21 cellular contexts compared by ENCODE assay signal in genomic region chr7:41779918-41780317, GRCh38.
DNase-seq lines count a peak whose midpoint lies in the region; ATAC-seq and TF ChIP-seq lines count a peak whose summit lies in the region.
"Had no signal": no experiment of that assay in that cellular context is flagged by ENCODE, and none has a peak within 500 bp of the region (broad histone marks: within the 10 kb centered on the region; RNA-seq: fewer than 3 reads in every experiment).

No MANE protein-coding gene starts in this region.

- H3K4me1 ChIP-seq in mammary epithelial cell (ENCODE audit: insufficient read depth, low read length) = no peaks in the 10 kb centered on the region
- no peaks in the 10 kb centered on the region for H3K4me1 ChIP-seq in CD8-positive, alpha-beta memory T cell (ENCODE audit: insufficient read depth, low read length)

- no peak overlapping the region for H3K27ac Mint-ChIP-seq in MCF 10A (ENCODE audit: low read depth, unreplicated experiment)
- H3K27ac Mint-ChIP-seq in T-cell = no peak overlapping the region
- no peak overlapping the region for H3K27ac Mint-ChIP-seq in CD8-positive, alpha-beta memory T cell
- H3K27ac Mint-ChIP-seq: activated naive CD8-positive, alpha-beta T cell treated with anti-CD3 and anti-CD28 coated beads, Interleukin-2, amount 50 U/mL, for 24 hours; activated T-cell treated with anti-CD3 and anti-CD28 coated beads, Interleukin-2, amount 50 U/mL, for 24 hours had no signal

- 83% methylated on average over 2 of the region's 2 CpGs for WGBS in mammary epithelial cell (ENCODE audit: low coverage, missing lambda C conversion rate)

- in situ Hi-C loops in mammary epithelial cell (cut with MboI; ENCODE audit: low sequenced_read_pairs in 2 of 2) = no loop called here

- no peaks in the 10 kb centered on the region for H3K27me3 ChIP-seq in mammary epithelial cell (ENCODE audit: insufficient read depth, low read length)
- no peaks in the 10 kb centered on the region for H3K27me3 ChIP-seq in CD8-positive, alpha-beta memory T cell (ENCODE audit: insufficient read depth, low read length, poor library complexity, severe bottlenecking)
- H3K27me3 ChIP-seq: hepatocyte had no signal

- H3K79me2 ChIP-seq in mammary epithelial cell (ENCODE audit: insufficient read depth, low read length) = no peaks in the 10 kb centered on the region
- H3K79me2 ChIP-seq: hepatocyte had no signal

- no peaks in the 10 kb centered on the region for H3K27me3 Mint-ChIP-seq in MCF 10A (ENCODE audit: insufficient read depth, unreplicated experiment)
- no peaks in the 10 kb centered on the region for H3K27me3 Mint-ChIP-seq in T-cell
- no peaks in the 10 kb centered on the region for H3K27me3 Mint-ChIP-seq in CD8-positive, alpha-beta memory T cell
- H3K27me3 Mint-ChIP-seq: activated T-cell treated with anti-CD3 and anti-CD28 coated beads, Interleukin-2, amount 50 U/mL, for 24 hours had no signal

- peaks cover 15% of the 10 kb centered on the region for H3K4me1 Mint-ChIP-seq in MCF 10A (ENCODE audit: insufficient read depth, unreplicated experiment)
- H3K4me1 Mint-ChIP-seq in T-cell = no peaks in the 10 kb centered on the region
- no peaks in the 10 kb centered on the region for H3K4me1 Mint-ChIP-seq in CD8-positive, alpha-beta memory T cell

- H3K27ac ChIP-seq in mammary epithelial cell (ENCODE audit: insufficient read depth, low read depth, low read length) = no peak overlapping the region
- no peak overlapping the region for H3K27ac ChIP-seq in CD8-positive, alpha-beta memory T cell (ENCODE audit: low read depth, low read length)
- H3K27ac ChIP-seq: 22Rv1, hepatocyte had no signal

- H3K4me3 Mint-ChIP-seq in MCF 10A (ENCODE audit: unreplicated experiment) (no peak overlapping the region), T-cell (no peak overlapping the region)
- H3K4me3 Mint-ChIP-seq in CD8-positive, alpha-beta memory T cell = no peak overlapping the region
- H3K4me3 Mint-ChIP-seq: activated naive CD8-positive, alpha-beta T cell treated with anti-CD3 and anti-CD28 coated beads, Interleukin-2, amount 50 U/mL, for 24 hours; activated T-cell treated with anti-CD3 and anti-CD28 coated beads, Interleukin-2, amount 50 U/mL, for 24 hours had no signal

- H3K4me3 ChIP-seq in mammary epithelial cell (replicated peaks in 1 of 3; ENCODE audit: insufficient read depth in 1 of 3, low read depth in 2 of 3, low read length in 3 of 3) = no peak overlapping the region
- H3K4me3 ChIP-seq in CD8-positive, alpha-beta memory T cell (ENCODE audit: low read length) = no peak overlapping the region
- H3K4me3 ChIP-seq: hepatocyte had no signal

- H3K9me3 Mint-ChIP-seq in MCF 10A (ENCODE audit: unreplicated experiment) = no peaks in the 10 kb centered on the region
- H3K9me3 Mint-ChIP-seq in T-cell = peaks cover 0 to 3% (median 0%) of the 10 kb centered on the region in 3 donors
- peaks cover 0 to 3% (median 0%) of the 10 kb centered on the region in 5 donors for H3K9me3 Mint-ChIP-seq in CD8-positive, alpha-beta memory T cell
- H3K9me3 Mint-ChIP-seq: activated T-cell treated with anti-CD3 and anti-CD28 coated beads, Interleukin-2, amount 50 U/mL, for 24 hours had no signal

- H4K20me1 ChIP-seq in mammary epithelial cell (ENCODE audit: insufficient read depth, low read length) = no peaks in the 10 kb centered on the region

- H3K36me3 ChIP-seq in mammary epithelial cell (ENCODE audit: insufficient read depth, low read length) = no peaks in the 10 kb centered on the region
- no peaks in the 10 kb centered on the region for H3K36me3 ChIP-seq in CD8-positive, alpha-beta memory T cell (ENCODE audit: insufficient read depth, low read length)

- dilution Hi-C loops in mammary epithelial cell (cut with HindIII; ENCODE audit: low sequenced_read_pairs) = no loop called here

- CTCF ChIA-PET in MCF 10A (lab: Yijun Ruan, JAX) = interaction anchor here (0.6 to 1.2 kb wide), 2 partner anchors 716 to 1448 kb away, joined by 3 read pairs; no protein-coding TSS in a partner anchor
- CTCF ChIA-PET in mammary epithelial cell (lab: Charles Lee; ENCODE audit: low non-redundant PET) = no interaction called here
- CTCF ChIA-PET in T-cell (lab: Charles Lee) = no interaction called here
- CTCF ChIA-PET in CD8-positive, alpha-beta memory T cell (lab: Charles Lee) = no interaction called here

- ATAC-seq in GM18520 (IDR thresholded peaks at IDR 0.05; ENCODE audit: unreplicated experiment) (no peak), T-cell (replicated peaks in 1 of 4) (no peak)
- ATAC-seq: activated naive CD8-positive, alpha-beta T cell treated with anti-CD3 and anti-CD28 coated beads, Interleukin-2, amount 50 U/mL, for 24 hours had no signal

- BruUV-seq in MCF 10A (replicated peaks; lab: Mats Ljungman, UMichigan) (no TSS peak), mammary epithelial cell (replicated peaks; lab: Mats Ljungman, UMichigan) (no TSS peak)

- no peak overlapping the region for H3K9ac ChIP-seq in mammary epithelial cell (ENCODE audit: insufficient read depth, low read length)

- no peak overlapping the region for H3K4me2 ChIP-seq in mammary epithelial cell (ENCODE audit: insufficient read depth, low read depth, low read length)
- H3K4me2 ChIP-seq: hepatocyte had no signal

- H2AFZ ChIP-seq in mammary epithelial cell (ENCODE audit: low read depth, low read length) = no peak overlapping the region
- H2AFZ ChIP-seq: hepatocyte had no signal

- intact Hi-C loops in MCF 10A (cut with micrococcal nuclease) (no loop called here), mammary epithelial cell (cut with micrococcal nuclease) (no loop called here)

- DNase-seq in MCF 10A (ENCODE audit: unreplicated experiment) (peak; percentile 12), mammary epithelial cell (no peak), NOMO-1 treated with DMSO at 0.1 percent for 48 hours (lab: John Stamatoyannopoulos, UW; ENCODE audit: unreplicated experiment) (peak; percentile 98), fibroblast of peridontal ligament (ENCODE audit: extremely low read depth) (peak; percentile 20), pons (ENCODE audit: low spot score) (peak; percentile 78), T-cell (no peak)
- no peak for DNase-seq in CD8-positive, alpha-beta memory T cell
- DNase-seq: activated CD4-positive, alpha-beta T cell treated with anti-CD3 and anti-CD28 coated beads for 48 hours; activated naive CD8-positive, alpha-beta T cell treated with anti-CD3 and anti-CD28 coated beads, Interleukin-2, amount 50 U/mL, for 24 hours; activated T-cell treated with anti-CD3 and anti-CD28 coated beads, Interleukin-2, amount 50 U/mL, for 24 hours; cerebellar nuclear complex; COR-L47; GDM1; left cardiac atrium; NCI-H1694 treated with DMSO at 0.1 percent for 48 hours; NCI-H510A treated with DMSO at 0.1 percent for 48 hours; stimulated activated CD4-positive, alpha-beta T cell treated with anti-CD3 and anti-CD28 coated beads, Interleukin-4, amount 100 ng/mL, for 24 hours; T-helper 2 cell had no signal

- H3K36me3 Mint-ChIP-seq in MCF 10A (ENCODE audit: insufficient read depth, unreplicated experiment) (no peaks in the 10 kb centered on the region), T-cell (no peaks in the 10 kb centered on the region)
- H3K36me3 Mint-ChIP-seq in CD8-positive, alpha-beta memory T cell = no peaks in the 10 kb centered on the region

- POLR2A ChIA-PET in MCF 10A (lab: Yijun Ruan, JAX) (no interaction called here), T-cell (lab: Charles Lee) (no interaction called here)
- POLR2A ChIA-PET in CD8-positive, alpha-beta memory T cell (lab: Charles Lee) = no interaction called here

- TF ChIP-seq CTCF in MCF 10A (IDR thresholded peaks at IDR 0.05; ENCODE audit: unreplicated experiment) = no peak
- TF ChIP-seq CTCF in mammary epithelial cell (conservative IDR thresholded peaks at IDR 0.05 in 1 of 2, IDR thresholded peaks at IDR 0.05 in 1 of 2; ENCODE audit: extremely low read depth in 1 of 2, insufficient read depth in 1 of 2, low read depth in 1 of 2, low read length in 2 of 2) = no peak

- H3K9me3 ChIP-seq in mammary epithelial cell (replicated peaks; ENCODE audit: insufficient read depth, low read length) = no peaks in the 10 kb centered on the region
- H3K9me3 ChIP-seq in CD8-positive, alpha-beta memory T cell (ENCODE audit: low read length) = no peaks in the 10 kb centered on the region

Comparison
In these comparisons a context has a peak if more than half of its experiments do, and no peak if none do; other contexts are left out.
1. DNase-seq: peak in MCF 10A (single experiment), NOMO-1 treated with DMSO at 0.1 percent for 48 hours (single experiment), fibroblast of peridontal ligament (single experiment) and pons (single experiment); none in mammary epithelial cell (single experiment), T-cell (0 of 34) and CD8-positive, alpha-beta memory T cell (0 of 5).